ENCODE assay signal across 1 cellular context in the genomic region with DNA sequence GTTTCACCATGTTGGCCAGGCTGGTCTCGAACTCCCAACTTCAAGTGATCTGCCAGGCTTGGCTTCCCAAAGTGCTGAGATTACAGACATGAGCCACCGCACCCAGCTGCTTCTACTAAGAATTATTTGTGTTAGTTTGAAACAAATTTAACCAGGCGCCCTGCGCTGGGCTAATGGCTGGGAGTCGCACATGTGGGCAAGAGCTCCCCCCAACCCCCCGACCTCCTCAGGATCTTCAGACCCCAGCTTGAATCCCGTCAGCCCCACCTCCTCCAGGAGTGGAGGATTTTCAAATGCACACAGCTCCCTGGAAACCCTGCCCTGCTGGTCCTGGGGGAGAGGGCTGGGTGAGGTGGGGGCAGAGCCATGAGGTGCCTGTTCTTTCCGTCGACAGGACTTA.
TF ChIP-seq lines count a peak whose summit lies in the region.

No MANE protein-coding gene starts in this region.

TF ChIP-seq in GM12878, 131 proteins besides CTCF, POLR2A, EP300 and RAD21:
- TF ChIP-seq PAX5 (IDR thresholded peaks at IDR 0.05; ENCODE audit: borderline replicate concordance, low read depth, low read length) = no peak
- TF ChIP-seq, protein P1, sequence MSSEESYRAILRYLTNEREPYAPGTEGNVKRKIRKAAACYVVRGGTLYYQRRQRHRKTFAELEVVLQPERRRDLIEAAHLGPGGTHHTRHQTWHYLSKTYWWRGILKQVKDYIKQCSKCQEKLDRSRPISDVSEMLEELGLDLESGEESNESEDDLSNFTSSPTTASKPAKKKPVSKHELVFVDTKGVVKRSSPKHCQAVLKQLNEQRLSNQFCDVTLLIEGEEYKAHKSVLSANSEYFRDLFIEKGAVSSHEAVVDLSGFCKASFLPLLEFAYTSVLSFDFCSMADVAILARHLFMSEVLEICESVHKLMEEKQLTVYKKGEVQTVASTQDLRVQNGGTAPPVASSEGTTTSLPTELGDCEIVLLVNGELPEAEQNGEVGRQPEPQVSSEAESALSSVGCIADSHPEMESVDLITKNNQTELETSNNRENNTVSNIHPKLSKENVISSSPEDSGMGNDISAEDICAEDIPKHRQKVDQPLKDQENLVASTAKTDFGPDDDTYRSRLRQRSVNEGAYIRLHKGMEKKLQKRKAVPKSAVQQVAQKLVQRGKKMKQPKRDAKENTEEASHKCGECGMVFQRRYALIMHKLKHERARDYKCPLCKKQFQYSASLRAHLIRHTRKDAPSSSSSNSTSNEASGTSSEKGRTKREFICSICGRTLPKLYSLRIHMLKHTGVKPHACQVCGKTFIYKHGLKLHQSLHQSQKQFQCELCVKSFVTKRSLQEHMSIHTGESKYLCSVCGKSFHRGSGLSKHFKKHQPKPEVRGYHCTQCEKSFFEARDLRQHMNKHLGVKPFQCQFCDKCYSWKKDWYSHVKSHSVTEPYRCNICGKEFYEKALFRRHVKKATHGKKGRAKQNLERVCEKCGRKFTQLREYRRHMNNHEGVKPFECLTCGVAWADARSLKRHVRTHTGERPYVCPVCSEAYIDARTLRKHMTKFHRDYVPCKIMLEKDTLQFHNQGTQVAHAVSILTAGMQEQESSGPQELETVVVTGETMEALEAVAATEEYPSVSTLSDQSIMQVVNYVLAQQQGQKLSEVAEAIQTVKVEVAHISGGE (CRISPR knock-in tag; IDR thresholded peaks at IDR 0.05) = no peak
- no peak for TF ChIP-seq EZH2 (IDR thresholded peaks at IDR 0.05; ENCODE audit: borderline replicate concordance, control insufficient read depth, low read depth, low read length)
- TF ChIP-seq, protein P2, sequence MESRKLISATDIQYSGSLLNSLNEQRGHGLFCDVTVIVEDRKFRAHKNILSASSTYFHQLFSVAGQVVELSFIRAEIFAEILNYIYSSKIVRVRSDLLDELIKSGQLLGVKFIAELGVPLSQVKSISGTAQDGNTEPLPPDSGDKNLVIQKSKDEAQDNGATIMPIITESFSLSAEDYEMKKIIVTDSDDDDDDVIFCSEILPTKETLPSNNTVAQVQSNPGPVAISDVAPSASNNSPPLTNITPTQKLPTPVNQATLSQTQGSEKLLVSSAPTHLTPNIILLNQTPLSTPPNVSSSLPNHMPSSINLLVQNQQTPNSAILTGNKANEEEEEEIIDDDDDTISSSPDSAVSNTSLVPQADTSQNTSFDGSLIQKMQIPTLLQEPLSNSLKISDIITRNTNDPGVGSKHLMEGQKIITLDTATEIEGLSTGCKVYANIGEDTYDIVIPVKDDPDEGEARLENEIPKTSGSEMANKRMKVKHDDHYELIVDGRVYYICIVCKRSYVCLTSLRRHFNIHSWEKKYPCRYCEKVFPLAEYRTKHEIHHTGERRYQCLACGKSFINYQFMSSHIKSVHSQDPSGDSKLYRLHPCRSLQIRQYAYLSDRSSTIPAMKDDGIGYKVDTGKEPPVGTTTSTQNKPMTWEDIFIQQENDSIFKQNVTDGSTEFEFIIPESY (IDR thresholded peaks at IDR 0.05) = no peak
- TF ChIP-seq RELA (IDR thresholded peaks at IDR 0.05; ENCODE audit: borderline replicate concordance, partially characterized antibody) = no peak
- TF ChIP-seq HCFC1 (IDR thresholded peaks at IDR 0.05; ENCODE audit: low read length) = no peak
- TF ChIP-seq ZSCAN29 (IDR thresholded peaks at IDR 0.05) = no peak
- TF ChIP-seq KDM1A (IDR thresholded peaks at IDR 0.05; ENCODE audit: borderline replicate concordance) = no peak
- no peak for TF ChIP-seq RB1 (IDR thresholded peaks at IDR 0.05; ENCODE audit: borderline replicate concordance)
- TF ChIP-seq EED (IDR thresholded peaks at IDR 0.05; ENCODE audit: low read depth) = no peak
- no peak for TF ChIP-seq RELB (IDR thresholded peaks at IDR 0.05; ENCODE audit: low read depth)
TF ChIP-seq in GM12878: peak in this region for 0.
